ENCODE assay signal across 6 cellular contexts in the genomic region with DNA sequence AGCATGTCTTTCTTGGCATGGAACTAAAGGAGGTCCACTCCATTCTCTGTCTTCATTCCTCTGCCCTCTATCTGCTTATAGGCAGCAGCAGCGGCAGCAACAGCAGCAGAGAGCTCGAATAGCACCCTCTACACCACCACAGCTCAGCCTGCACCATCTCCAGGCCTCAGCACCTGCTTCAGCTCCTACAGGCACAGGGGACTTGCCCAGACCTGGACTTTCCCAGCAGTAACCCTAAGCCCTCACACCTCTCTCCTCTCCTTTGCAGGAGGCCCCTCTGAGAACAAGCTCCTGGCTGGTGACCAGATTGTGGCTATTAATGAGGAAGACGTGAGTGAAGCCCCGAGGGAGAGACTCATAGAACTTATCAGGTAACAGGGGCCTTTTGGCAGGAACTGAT.
"Had no signal": no experiment of that assay in that cellular context is flagged by ENCODE, and none has a peak within 500 bp of the region (broad histone marks: within the 10 kb centered on the region; RNA-seq: fewer than 3 reads in every experiment).

No MANE protein-coding gene starts in this region.

- FAIRE-seq: G401.6, GM12891, GM12892, GM18507 had no signal

- DNase-seq: GDM1, GF-D8 had no signal
